ENCODE assay signal across 14 cellular contexts in genomic region chr9:22036866-22037626, GRCh38. TPM values are rescaled to one million over a fixed set of nuclear protein-coding genes. Genes with fewer than 3 reads are reported as not detected.
DNase-seq lines count a peak whose midpoint lies in the region; ATAC-seq and TF ChIP-seq lines count a peak whose summit lies in the region.
"Had no signal": no experiment of that assay in that cellular context is flagged by ENCODE, and none has a peak within 500 bp of the region (broad histone marks: within the 10 kb centered on the region; RNA-seq: fewer than 3 reads in every experiment).

No MANE protein-coding gene starts in this region.

- no peak for TF ChIP-seq POLR2A in GM18505 (IDR thresholded peaks at IDR 0.05; ENCODE audit: borderline replicate concordance, extremely low read depth, insufficient read depth, insufficient read length)

- no peaks in the 10 kb centered on the region for H3K79me2 ChIP-seq in Karpas-422 (ENCODE audit: low read length)

- H3K27me3 ChIP-seq in Karpas-422 (ENCODE audit: low read length) = no peaks in the 10 kb centered on the region
- H3K27me3 ChIP-seq: ascending aorta had no signal

- no peaks in the 10 kb centered on the region for H3K9me3 Mint-ChIP-seq in mesothelial cell of epicardium
- H3K9me3 Mint-ChIP-seq: nephron had no signal

- peak overlapping the region; percentile 32; the same call in 1 of the 2 replicates for H3K27ac ChIP-seq in Karpas-422 (ENCODE audit: low read length)
- H3K27ac ChIP-seq: ascending aorta, VCaP had no signal

- DNase-seq in AG10803 (ENCODE audit: low read depth) (peak; percentile 27), Karpas-422 (no peak), epithelial cell of esophagus (ENCODE audit: low read depth) (peak; percentile 97), mesothelial cell of epicardium (ENCODE audit: low spot score in 2 of 2, unreplicated experiment in 2 of 2) (no peak), NCI-H748 treated with DMSO at 0.1 percent for 48 hours (lab: John Stamatoyannopoulos, UW) (no peak), HEK293T (ENCODE audit: extremely low spot score) (no peak), DMS114 treated with DMSO at 0.1 percent for 48 hours (lab: John Stamatoyannopoulos, UW; ENCODE audit: unreplicated experiment) (no peak)
- DNase-seq: activated gamma-delta T cell treated with Interleukin-2 at 50 U/mL for 16 hours, NCI-H1105 treated with DMSO at 0.1 percent for 48 hours, NCI-H446 had no signal

- no peaks in the 10 kb centered on the region for H4K20me1 ChIP-seq in Karpas-422 (ENCODE audit: insufficient read depth, low read depth, low read length)

- H3K4me1 Mint-ChIP-seq in mesothelial cell of epicardium = peaks cover 38% of the 10 kb centered on the region
- H3K4me1 Mint-ChIP-seq: nephron had no signal

- H3K27me3 Mint-ChIP-seq in mesothelial cell of epicardium (ENCODE audit: low read depth) = no peaks in the 10 kb centered on the region

- CTCF ChIA-PET in HEK293T (lab: Yijun Ruan, JAX) = interaction anchor here (0.6 to 1.5 kb wide), 3 partner anchors 16 to 226 kb away, joined by 3 to 4 read pairs (median 3); no protein-coding TSS in a partner anchor

- H3K4me3 Mint-ChIP-seq in mesothelial cell of epicardium = no peak overlapping the region
- H3K4me3 Mint-ChIP-seq: nephron had no signal

- H3K9me2 ChIP-seq in Karpas-422 (replicated peaks; ENCODE audit: insufficient read depth, low read length) = no peaks in the 10 kb centered on the region

- H3K36me3 ChIP-seq in Karpas-422 (ENCODE audit: insufficient read depth, low read length) = no peaks in the 10 kb centered on the region; the same call in 1 of the 2 replicates
- H3K36me3 ChIP-seq: ascending aorta had no signal

- no peak for ATAC-seq in GM18505 (IDR thresholded peaks at IDR 0.05; ENCODE audit: unreplicated experiment)

- no peak overlapping the region for H3K4me2 ChIP-seq in Karpas-422 (ENCODE audit: low read depth, low read length, poor library complexity, severe bottlenecking)

- no peaks in the 10 kb centered on the region for H3K9me3 ChIP-seq in Karpas-422 (ENCODE audit: low read length)
- H3K9me3 ChIP-seq: ascending aorta had no signal

- no peak for TF ChIP-seq CTCF in AG10803 (conservative IDR thresholded peaks at IDR 0.05; ENCODE audit: low read length)
- TF ChIP-seq CTCF in epithelial cell of esophagus (IDR thresholded peaks at IDR 0.05; ENCODE audit: insufficient read depth, low read depth, low read length, missing control alignments) = no peak
- TF ChIP-seq CTCF in mesothelial cell of epicardium (IDR thresholded peaks at IDR 0.05; ENCODE audit: unreplicated experiment) = no peak

- no peak overlapping the region for H3K9ac ChIP-seq in Karpas-422 (ENCODE audit: low read length)

- H2AFZ ChIP-seq in Karpas-422 (ENCODE audit: low read length) = no peak overlapping the region

- POLR2A ChIA-PET in HEK293T (lab: Yijun Ruan, JAX) = no interaction called here

- H3K27ac Mint-ChIP-seq in mesothelial cell of epicardium = peak overlapping the region; percentile 81
- H3K27ac Mint-ChIP-seq: nephron had no signal

- no peaks in the 10 kb centered on the region for H3K36me3 Mint-ChIP-seq in mesothelial cell of epicardium

- no peak overlapping the region for H3K4me3 ChIP-seq in AG10803 (ENCODE audit: low read length)
- H3K4me3 ChIP-seq in Karpas-422 (ENCODE audit: low read length) = no peak overlapping the region
- no peak overlapping the region for H3K4me3 ChIP-seq in epithelial cell of esophagus (ENCODE audit: low read length)
- H3K4me3 ChIP-seq: ascending aorta had no signal

- H3K4me1 ChIP-seq in Karpas-422 (ENCODE audit: low read length) = peaks cover 8% of the 10 kb centered on the region
- H3K4me1 ChIP-seq: ascending aorta had no signal

TF ChIP-seq in HEK293T, 16 proteins besides CTCF, POLR2A, EP300 and RAD21:
- TF ChIP-seq HDGF (IDR thresholded peaks at IDR 0.05; ENCODE audit: borderline replicate concordance) (no peak), FOXA1 (IDR thresholded peaks at IDR 0.05) (no peak), ARNT (IDR thresholded peaks at IDR 0.05) (no peak), CTBP1 (IDR thresholded peaks at IDR 0.05; ENCODE audit: borderline replicate concordance) (no peak), TARDBP (IDR thresholded peaks at IDR 0.05) (no peak), L3MBTL2 (conservative IDR thresholded peaks at IDR 0.05) (no peak), FOXK2 (IDR thresholded peaks at IDR 0.05) (no peak), BHLHE40 (IDR thresholded peaks at IDR 0.05; ENCODE audit: borderline replicate concordance) (no peak), PKNOX1 (IDR thresholded peaks at IDR 0.05) (no peak), SP1 (IDR thresholded peaks at IDR 0.05) (no peak), ELF4 (IDR thresholded peaks at IDR 0.05) (no peak), FOXM1 (IDR thresholded peaks at IDR 0.05; ENCODE audit: borderline replicate concordance) (no peak), SUZ12 (IDR thresholded peaks at IDR 0.05) (no peak), ZNF384 (IDR thresholded peaks at IDR 0.05) (no peak), NFRKB (IDR thresholded peaks at IDR 0.05) (no peak), LEF1 (IDR thresholded peaks at IDR 0.05; ENCODE audit: borderline replicate concordance) (no peak)

RNA-seq across cellular contexts. Expression of gene CDKN2B, which starts 27.9 kb away (rescaled TPM):
- 2.0 and 4.3 TPM in 2 replicates for total RNA-seq in Karpas-422 (2014; rRNA removed; shearing (Covaris generic); ENCODE audit: low replicate concordance)
- total RNA-seq in mesothelial cell of epicardium = 40.3 to 47.6 TPM (median 45.2 TPM) in 3 replicates

RNA-seq across cellular contexts. Expression of gene CDKN2B-AS1, which starts 42.5 kb away (rescaled TPM):
- total RNA-seq in Karpas-422 (2014; rRNA removed; shearing (Covaris generic); ENCODE audit: low replicate concordance) = 14.5 and 35.3 TPM in 2 replicates
- total RNA-seq in mesothelial cell of epicardium = 8.2 to 10.8 TPM (median 8.8 TPM) in 3 replicates
- total RNA-seq: ascending aorta had no signal

RNA-seq across cellular contexts. Expression of gene CDKN2A, which starts 42.9 kb away (rescaled TPM):
- total RNA-seq in Karpas-422 (2014; rRNA removed; shearing (Covaris generic); ENCODE audit: low replicate concordance) = 88.7 and 254 TPM in 2 replicates
- 79.5 to 88.5 TPM (median 86.1 TPM) in 3 replicates for total RNA-seq in mesothelial cell of epicardium

Comparison
In these comparisons a context has a peak if more than half of its experiments do, and no peak if none do; other contexts are left out.
1. DNase-seq: peak in AG10803 (single experiment) and epithelial cell of esophagus (single experiment); none in Karpas-422 (single experiment), mesothelial cell of epicardium (0 of 2), NCI-H748 treated with DMSO at 0.1 percent for 48 hours (single experiment), HEK293T (single experiment) and DMS114 treated with DMSO at 0.1 percent for 48 hours (single experiment).